4 cellular contexts compared by ENCODE assay signal in genomic region chr2:100759901-100760300, GRCh38.
"Had no signal": no experiment of that assay in that cellular context is flagged by ENCODE, and none has a peak within 500 bp of the region (broad histone marks: within the 10 kb centered on the region; RNA-seq: fewer than 3 reads in every experiment).

No MANE protein-coding gene starts in this region.

- DNase-seq: H9, HCEC 1CT, KBM-7 had no signal

- H3K4me3 ChIP-seq: GM23338 had no signal
